ENCODE assay signal across 8 cellular contexts in genomic region chr19:44072543-44073401, GRCh38. TPM values are rescaled to one million over a fixed set of nuclear protein-coding genes. Genes with fewer than 3 reads are reported as not detected.
DNase-seq lines count a peak whose midpoint lies in the region; ATAC-seq and TF ChIP-seq lines count a peak whose summit lies in the region.

No MANE protein-coding gene starts in this region.

- H3K4me3 Mint-ChIP-seq in nephron progenitor cell, result peak overlapping the region; percentile 92

- H3K4me3 ChIP-seq in RWPE2 (ENCODE audit: severe bottlenecking), result peak overlapping the region; percentile 52

- no peak overlapping the region for H3K27ac Mint-ChIP-seq in nephron progenitor cell

- in situ Hi-C loops in GM13976 (cut with MboI; ENCODE audit: low sequenced_read_pairs, unreplicated experiment), result no loop called here

- peak overlapping the region; percentile 2 for H3K27ac ChIP-seq in RWPE2 (ENCODE audit: poor library complexity, severe bottlenecking)

- H3K36me3 ChIP-seq in RWPE2 (ENCODE audit: low read depth), result peaks cover 5% of the 10 kb centered on the region; the same call in 1 of the 2 replicates

- peaks cover 66% of the 10 kb centered on the region for H3K9me3 Mint-ChIP-seq in nephron progenitor cell

- no peaks in the 10 kb centered on the region for H3K9me3 ChIP-seq in RWPE2 (ENCODE audit: severe bottlenecking)

- DNase-seq in GM13976 (ENCODE audit: low spot score), result peak; percentile 34
- DNase-seq in RWPE2 (ENCODE audit: low spot score), result no peak
- DNase-seq in nephron progenitor cell, result no peak
- no peak for DNase-seq in SKM-1 treated with dmso at 0.1 percent for 144 hours (lab: John Stamatoyannopoulos, UW; ENCODE audit: unreplicated experiment)
- no peak for DNase-seq in SIG-M5 treated with dmso at 0.1 percent for 504 hours (lab: John Stamatoyannopoulos, UW; ENCODE audit: unreplicated experiment)
- DNase-seq in NCI-H2227 (lab: John Stamatoyannopoulos, UW; ENCODE audit: unreplicated experiment), result no peak

- H3K36me3 Mint-ChIP-seq in nephron progenitor cell (ENCODE audit: low read depth), result peaks cover 73% of the 10 kb centered on the region

- H3K27me3 ChIP-seq in RWPE2 (ENCODE audit: insufficient read depth, poor library complexity, severe bottlenecking), result no peaks in the 10 kb centered on the region

- H3K27me3 Mint-ChIP-seq in nephron progenitor cell (ENCODE audit: low read depth, poor library complexity), result peaks cover 5% of the 10 kb centered on the region

- ATAC-seq in RWPE2 (ENCODE audit: low read depth) (peak; percentile 24), esophagus mucosa (peak; percentile 59), HG02588 (IDR thresholded peaks at IDR 0.05; ENCODE audit: unreplicated experiment) (no peak)

- TF ChIP-seq CTCF in GM13976 (IDR thresholded peaks at IDR 0.05; ENCODE audit: borderline replicate concordance, control extremely low read depth, extremely low read depth, insufficient read depth, missing control alignments) (no peak), RWPE2 (IDR thresholded peaks at IDR 0.05; ENCODE audit: poor library complexity, severe bottlenecking) (peak; percentile 13), nephron progenitor cell (IDR thresholded peaks at IDR 0.05) (no peak)

- peaks cover 20% of the 10 kb centered on the region for H3K4me1 Mint-ChIP-seq in nephron progenitor cell

- no peaks in the 10 kb centered on the region for H3K4me1 ChIP-seq in RWPE2 (ENCODE audit: insufficient read depth, poor library complexity, severe bottlenecking)

RNA-seq across cellular contexts. Expression of gene ZNF284, which starts 0.8 kb away (rescaled TPM):
- total RNA-seq in esophagus mucosa, result 0.36 TPM

RNA-seq across cellular contexts. Expression of gene ZNF223, which starts 20.9 kb away (rescaled TPM):
- 2.2 TPM for total RNA-seq in esophagus mucosa

RNA-seq across cellular contexts. Expression of gene ZNF224, which starts 21.4 kb away (rescaled TPM):
- 6.2 TPM for total RNA-seq in esophagus mucosa

RNA-seq across cellular contexts. Expression of gene ZNF225, which starts 40.4 kb away (rescaled TPM):
- 1.8 TPM for total RNA-seq in esophagus mucosa

RNA-seq across cellular contexts. Expression of gene ZNF222, which starts 47.6 kb away (rescaled TPM):
- total RNA-seq in esophagus mucosa, result 1.00 TPM
